24 cellular contexts compared by ENCODE assay signal in the genomic region with DNA sequence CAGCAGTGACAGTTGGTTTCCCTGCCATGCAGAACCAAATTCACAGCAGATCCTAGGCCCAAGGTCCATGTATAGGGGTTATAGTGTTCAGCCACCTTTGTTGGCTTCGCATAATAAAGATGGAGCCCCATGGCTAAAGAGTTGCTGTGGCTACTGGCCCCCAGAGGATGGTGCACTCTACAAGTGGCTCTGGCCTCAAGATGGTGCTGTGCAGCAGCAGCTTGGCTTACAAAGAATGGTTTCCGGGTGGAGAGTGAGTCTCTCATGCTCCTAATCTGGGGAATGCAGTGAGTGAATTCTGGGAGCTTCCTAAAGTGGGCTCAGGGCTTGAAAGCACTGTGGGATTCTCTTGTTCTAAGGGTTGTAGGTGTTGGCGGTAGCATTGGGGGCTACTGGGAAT.
DNase-seq lines count a peak whose midpoint lies in the region; ATAC-seq and TF ChIP-seq lines count a peak whose summit lies in the region.
"Had no signal": no experiment of that assay in that cellular context is flagged by ENCODE, and none has a peak within 500 bp of the region (broad histone marks: within the 10 kb centered on the region; RNA-seq: fewer than 3 reads in every experiment).

No MANE protein-coding gene starts in this region.

- CTCF ChIA-PET in activated CD8-positive, alpha-beta T cell treated with anti-CD3 and anti-CD28 coated beads for 36 hours (lab: Charles Lee) = no interaction called here

- H3K9me3 ChIP-seq in BE2C = no peaks in the 10 kb centered on the region
- peaks cover 7% of the 10 kb centered on the region for H3K9me3 ChIP-seq in endodermal cell (ENCODE audit: control insufficient read depth, low read length)
- no peaks in the 10 kb centered on the region for H3K9me3 ChIP-seq in GM23248 (ENCODE audit: low read depth)

- TF ChIP-seq CTCF in BE2C (IDR thresholded peaks at IDR 0.05; ENCODE audit: low read depth, low read length) (peak; percentile 19; the same call in 1 of the 2 replicates), GM12875 (IDR thresholded peaks at IDR 0.05; ENCODE audit: borderline replicate concordance, insufficient read depth, low read depth, low read length) (0 out of 2 replicates have a peak, but pooled peaks have one; percentile 24), endodermal cell (conservative IDR thresholded peaks at IDR 0.05) (peak; percentile 70)
- TF ChIP-seq CTCF in activated CD8-positive, alpha-beta T cell treated with anti-CD3 and anti-CD28 coated beads for 36 hours (IDR thresholded peaks at IDR 0.05) = no peak

- H3K27me3 Mint-ChIP-seq in endodermal cell (ENCODE audit: insufficient read depth) = no peaks in the 10 kb centered on the region
- no peaks in the 10 kb centered on the region for H3K27me3 Mint-ChIP-seq in activated CD8-positive, alpha-beta T cell treated with anti-CD3 and anti-CD28 coated beads for 36 hours
- H3K27me3 Mint-ChIP-seq: activated naive CD8-positive, alpha-beta T cell treated with anti-CD3 and anti-CD28 coated beads for 36 hours; CD4-positive, alpha-beta T cell; stimulated activated naive CD8-positive, alpha-beta T cell treated with anti-CD3 and anti-CD28 coated beads, Interleukin-15, amount 100 ng/mL, for 72 hours had no signal

- ATAC-seq in activated CD8-positive, alpha-beta T cell treated with anti-CD3 and anti-CD28 coated beads for 36 hours = no peak
- no peak for ATAC-seq in HG02870 (IDR thresholded peaks at IDR 0.05; ENCODE audit: unreplicated experiment)
- ATAC-seq: left lobe of liver; stimulated activated naive CD8-positive, alpha-beta T cell treated with anti-CD3 and anti-CD28 coated beads, Interleukin-15, amount 100 ng/mL, for 72 hours had no signal

- 94% methylated on average over 3 of the region's 3 CpGs; no CpG with 5 or more reads in 1 of the 2 experiments for WGBS in endodermal cell (ENCODE audit: insufficient coverage in 1 of 2, insufficient read length in 1 of 2), 2 experiments
- WGBS in GM23248 (ENCODE audit: low coverage in 1 of 2, low lambda C conversion rate in 2 of 2, missing lambda C conversion rate in 2 of 2), 2 experiments = 42 to 46% methylated on average over 3 of the region's 3 CpGs

- H2AFZ ChIP-seq in GM23248 = no peak overlapping the region

- H3K27ac ChIP-seq in endodermal cell (ENCODE audit: low read depth, low read length) = no peak overlapping the region
- no peak overlapping the region for H3K27ac ChIP-seq in GM23248
- H3K27ac ChIP-seq: spleen had no signal

- H3K9ac ChIP-seq in endodermal cell (ENCODE audit: extremely low read depth, low read length, poor library complexity, severe bottlenecking) = no peak overlapping the region
- H3K9ac ChIP-seq in GM23248 = no peak overlapping the region

- intact Hi-C loops in activated CD8-positive, alpha-beta T cell treated with anti-CD3 and anti-CD28 coated beads for 36 hours (cut with micrococcal nuclease) = no loop called here

- H3K4me1 ChIP-seq in BE2C = no peaks in the 10 kb centered on the region
- no peaks in the 10 kb centered on the region for H3K4me1 ChIP-seq in endodermal cell (ENCODE audit: control insufficient read depth, insufficient read depth, low read length)
- no peaks in the 10 kb centered on the region for H3K4me1 ChIP-seq in GM23248 (ENCODE audit: insufficient read depth)
- H3K4me1 ChIP-seq: spleen had no signal

- peaks cover 2% of the 10 kb centered on the region for H3K4me1 Mint-ChIP-seq in endodermal cell
- H3K4me1 Mint-ChIP-seq in activated CD8-positive, alpha-beta T cell treated with anti-CD3 and anti-CD28 coated beads for 36 hours (ENCODE audit: low read depth) = no peaks in the 10 kb centered on the region
- H3K4me1 Mint-ChIP-seq: activated naive CD8-positive, alpha-beta T cell treated with anti-CD3 and anti-CD28 coated beads for 36 hours; stimulated activated naive CD8-positive, alpha-beta T cell treated with anti-CD3 and anti-CD28 coated beads, Interleukin-15, amount 100 ng/mL, for 72 hours had no signal

- H3K36me3 Mint-ChIP-seq in endodermal cell (ENCODE audit: low read depth) = no peaks in the 10 kb centered on the region
- H3K36me3 Mint-ChIP-seq in activated CD8-positive, alpha-beta T cell treated with anti-CD3 and anti-CD28 coated beads for 36 hours (ENCODE audit: low read depth) = no peaks in the 10 kb centered on the region
- H3K36me3 Mint-ChIP-seq: activated naive CD8-positive, alpha-beta T cell treated with anti-CD3 and anti-CD28 coated beads for 36 hours had no signal

- no peak for DNase-seq in BE2C
- peak; percentile 44 for DNase-seq in NCI-H460 (ENCODE audit: extremely low read depth, low read depth)
- peak; percentile 72 for DNase-seq in endodermal cell
- DNase-seq in GM23248 = no peak
- no peak for DNase-seq in ureter (ENCODE audit: low spot score)
- no peak for DNase-seq in activated CD8-positive, alpha-beta T cell treated with anti-CD3 and anti-CD28 coated beads for 36 hours
- DNase-seq: activated CD4-positive, alpha-beta T cell treated with anti-CD3 and anti-CD28 coated beads for 48 hours; activated naive CD8-positive, alpha-beta T cell treated with anti-CD3 and anti-CD28 coated beads for 36 hours; CD4-positive, alpha-beta T cell; DND-41; glutamatergic neuron; NCI-H1092 treated with DMSO at 0.1 percent for 48 hours; NCI-H2171; OCI-M1; SIG-M5; spleen; stimulated activated CD4-positive, alpha-beta T cell treated with anti-CD3 and anti-CD28 coated beads, Interleukin-4, amount 100 ng/mL, for 4 hours; stimulated activated naive CD8-positive, alpha-beta T cell treated with anti-CD3 and anti-CD28 coated beads, Interleukin-15, amount 100 ng/mL, for 72 hours; T-helper 1 cell; trophoblast cell had no signal

- H3K27me3 ChIP-seq in BE2C = no peaks in the 10 kb centered on the region
- H3K27me3 ChIP-seq in endodermal cell (ENCODE audit: control insufficient read depth, insufficient read depth, low read length, poor library complexity, severe bottlenecking) = no peaks in the 10 kb centered on the region
- no peaks in the 10 kb centered on the region for H3K27me3 ChIP-seq in GM23248 (replicated peaks; ENCODE audit: insufficient read depth)
- H3K27me3 ChIP-seq: spleen had no signal

- peak overlapping the region; percentile 77 for H3K27ac Mint-ChIP-seq in endodermal cell
- no peak overlapping the region for H3K27ac Mint-ChIP-seq in activated CD8-positive, alpha-beta T cell treated with anti-CD3 and anti-CD28 coated beads for 36 hours
- H3K27ac Mint-ChIP-seq: activated naive CD8-positive, alpha-beta T cell treated with anti-CD3 and anti-CD28 coated beads for 36 hours; activated T-helper 2 cell treated with anti-CD3 and anti-CD28 coated beads, Interferon-gamma antibody, Interleukin-2, Interleukin-4, amounts not matched to agents 10 μg/mL and 5 μg/mL and 100 μg/mL, durations not matched to agents 14 hours and 24 hours and 36 hours; CD4-positive, alpha-beta T cell; stimulated activated naive CD8-positive, alpha-beta T cell treated with anti-CD3 and anti-CD28 coated beads, Interleukin-15, amount 100 ng/mL, for 72 hours had no signal

- H3K9me2 ChIP-seq in GM23248 (ENCODE audit: insufficient read depth) = no peaks in the 10 kb centered on the region

- H3F3A ChIP-seq in GM23248 (ENCODE audit: insufficient read depth) = no peaks in the 10 kb centered on the region

- no peak overlapping the region for H3K4me3 Mint-ChIP-seq in endodermal cell
- no peak overlapping the region for H3K4me3 Mint-ChIP-seq in activated CD8-positive, alpha-beta T cell treated with anti-CD3 and anti-CD28 coated beads for 36 hours
- H3K4me3 Mint-ChIP-seq: activated naive CD8-positive, alpha-beta T cell treated with anti-CD3 and anti-CD28 coated beads for 36 hours; CD4-positive, alpha-beta T cell; stimulated activated naive CD8-positive, alpha-beta T cell treated with anti-CD3 and anti-CD28 coated beads, Interleukin-15, amount 100 ng/mL, for 72 hours had no signal

- POLR2A ChIA-PET in activated CD8-positive, alpha-beta T cell treated with anti-CD3 and anti-CD28 coated beads for 36 hours (lab: Charles Lee) = no interaction called here

- H3K9me3 Mint-ChIP-seq in endodermal cell = peaks cover 20% of the 10 kb centered on the region
- peaks cover 17% of the 10 kb centered on the region for H3K9me3 Mint-ChIP-seq in activated CD8-positive, alpha-beta T cell treated with anti-CD3 and anti-CD28 coated beads for 36 hours

- H3K36me3 ChIP-seq in BE2C (no peaks in the 10 kb centered on the region), endodermal cell (ENCODE audit: control insufficient read depth, insufficient read depth, low read length) (no peaks in the 10 kb centered on the region), GM23248 (ENCODE audit: low read depth) (no peaks in the 10 kb centered on the region)
- H3K36me3 ChIP-seq: spleen had no signal

- H4K20me1 ChIP-seq in GM23248 (ENCODE audit: insufficient read depth) = no peaks in the 10 kb centered on the region

- no peaks in the 10 kb centered on the region for H3K79me2 ChIP-seq in GM23248 (ENCODE audit: insufficient read depth)

- H3K4me2 ChIP-seq in GM23248 (ENCODE audit: unreplicated experiment) = no peak overlapping the region

- H3K4me3 ChIP-seq in BE2C (ENCODE audit: low read depth, low read length) (no peak overlapping the region), GM12875 (ENCODE audit: low read depth, low read length) (no peak overlapping the region), endodermal cell (ENCODE audit: low read length) (no peak overlapping the region), GM23248 (no peak overlapping the region)
- H3K4me3 ChIP-seq: spleen had no signal

- in situ Hi-C loops in GM23248 (cut with MboI) = no loop called here

Comparison
In these comparisons a context has a peak if more than half of its experiments do, and no peak if none do; other contexts are left out.
1. DNase-seq: peak in NCI-H460 (single experiment) and endodermal cell (single experiment); none in BE2C (single experiment), GM23248 (single experiment), ureter (single experiment) and activated CD8-positive, alpha-beta T cell treated with anti-CD3 and anti-CD28 coated beads for 36 hours (single experiment).